ENCODE assay signal across 19 cellular contexts in genomic region chr5:143635888-143636287, GRCh38.
DNase-seq lines count a peak whose midpoint lies in the region; ATAC-seq and TF ChIP-seq lines count a peak whose summit lies in the region.
"Had no signal": no experiment of that assay in that cellular context is flagged by ENCODE, and none has a peak within 500 bp of the region (broad histone marks: within the 10 kb centered on the region; RNA-seq: fewer than 3 reads in every experiment).

No MANE protein-coding gene starts in this region.

- peaks cover 54% of the 10 kb centered on the region for H3K4me1 ChIP-seq in Caco-2
- H3K4me1 ChIP-seq in ascending aorta, result peaks cover 0 to 22% of the 10 kb centered on the region in 2 donors

- peak overlapping the region; percentile 28 for H3K27ac Mint-ChIP-seq in Caco-2 (ENCODE audit: unreplicated experiment)
- H3K27ac Mint-ChIP-seq: CD8-positive, alpha-beta memory T cell had no signal

- ATAC-seq in HG02798 (IDR thresholded peaks at IDR 0.05; ENCODE audit: poor library complexity, unreplicated experiment) (no peak), GM18868 (IDR thresholded peaks at IDR 0.05; ENCODE audit: unreplicated experiment) (no peak), HG02973 (IDR thresholded peaks at IDR 0.05; ENCODE audit: unreplicated experiment) (no peak)

- DNase-seq in Caco-2, result no peak
- DNase-seq in ascending aorta (ENCODE audit: low spot score in 2 of 2), result no peak
- peak; percentile 49 for DNase-seq in fibroblast of the aortic adventitia (ENCODE audit: low read depth)
- no peak for DNase-seq in medulla oblongata (ENCODE audit: extremely low spot score)
- DNase-seq: ACHN; CD8-positive, alpha-beta memory T cell; NCI-H1105; NCI-H146; NCI-H2081; NCI-H2171; NCI-H345; NCI-H524; NCI-H82; Right ventricle myocardium superior had no signal

- no peaks in the 10 kb centered on the region for H3K27me3 ChIP-seq in Caco-2 (replicated peaks; ENCODE audit: control insufficient read depth, insufficient read depth, low read length)
- H3K27me3 ChIP-seq in ascending aorta, result no peaks in the 10 kb centered on the region

- H3K36me3 ChIP-seq in Caco-2 (ENCODE audit: control insufficient read depth, insufficient read depth, low read length), result no peaks in the 10 kb centered on the region
- H3K36me3 ChIP-seq in ascending aorta, result no peaks in the 10 kb centered on the region

- intact Hi-C loops in Caco-2 (cut with micrococcal nuclease; ENCODE audit: unreplicated experiment), result loop anchor here (5.0 kb wide), 1 partner anchor 69 kb away; no protein-coding TSS in a partner anchor
- intact Hi-C loops in ascending aorta (cut with DNase I), result loop anchor here (5.0 kb wide), 1 partner anchor 74 kb away; no protein-coding TSS in a partner anchor

- H3K9me3 Mint-ChIP-seq in Caco-2 (ENCODE audit: unreplicated experiment), result no peaks in the 10 kb centered on the region
- H3K9me3 Mint-ChIP-seq: CD8-positive, alpha-beta memory T cell; IgD-negative memory B cell had no signal

- H3K36me3 Mint-ChIP-seq in Caco-2 (ENCODE audit: insufficient read depth, unreplicated experiment), result no peaks in the 10 kb centered on the region
- H3K36me3 Mint-ChIP-seq: CD8-positive, alpha-beta memory T cell; IgD-negative memory B cell had no signal

- TF ChIP-seq CTCF in Caco-2 (IDR thresholded peaks at IDR 0.05; ENCODE audit: insufficient read depth in 1 of 2, low read depth in 1 of 2, low read length in 1 of 2, severe bottlenecking in 1 of 2, unreplicated experiment in 1 of 2), result no peak
- TF ChIP-seq CTCF in ascending aorta (IDR thresholded peaks at IDR 0.05), result no peak
- no peak for TF ChIP-seq CTCF in fibroblast of the aortic adventitia (IDR thresholded peaks at IDR 0.05; ENCODE audit: insufficient read depth, low read length)

- peaks cover 57% of the 10 kb centered on the region for H3K4me1 Mint-ChIP-seq in Caco-2 (ENCODE audit: low read depth, unreplicated experiment)
- H3K4me1 Mint-ChIP-seq: CD8-positive, alpha-beta memory T cell had no signal

- H3K27ac ChIP-seq in ascending aorta, result peak overlapping the region; percentile 59 to 60
- H3K27ac ChIP-seq: C4-2B had no signal

- BruUV-seq in Caco-2 (replicated peaks; lab: Mats Ljungman, UMichigan), result no TSS peak

- no peak overlapping the region for H3K4me3 Mint-ChIP-seq in Caco-2 (ENCODE audit: unreplicated experiment)
- H3K4me3 Mint-ChIP-seq: CD8-positive, alpha-beta memory T cell; IgD-negative memory B cell had no signal

- POLR2A ChIA-PET in Caco-2 (lab: Charles Lee), result no interaction called here

- H3K4me3 ChIP-seq in Caco-2 (ENCODE audit: low read depth, low read length) (no peak overlapping the region), ascending aorta (no peak overlapping the region), fibroblast of the aortic adventitia (ENCODE audit: low read depth, low read length) (no peak overlapping the region)

- no peaks in the 10 kb centered on the region for H3K27me3 Mint-ChIP-seq in Caco-2 (ENCODE audit: insufficient read depth, unreplicated experiment)
- H3K27me3 Mint-ChIP-seq: CD8-positive, alpha-beta memory T cell; IgD-negative memory B cell had no signal

- H3K9me3 ChIP-seq in Caco-2 (no peaks in the 10 kb centered on the region; the same call in 1 of the 2 replicates), ascending aorta (no peaks in the 10 kb centered on the region)

- CTCF ChIA-PET in Caco-2 (lab: Charles Lee), result no interaction called here
